ENCODE assay signal across 8 cellular contexts in the genomic region with DNA sequence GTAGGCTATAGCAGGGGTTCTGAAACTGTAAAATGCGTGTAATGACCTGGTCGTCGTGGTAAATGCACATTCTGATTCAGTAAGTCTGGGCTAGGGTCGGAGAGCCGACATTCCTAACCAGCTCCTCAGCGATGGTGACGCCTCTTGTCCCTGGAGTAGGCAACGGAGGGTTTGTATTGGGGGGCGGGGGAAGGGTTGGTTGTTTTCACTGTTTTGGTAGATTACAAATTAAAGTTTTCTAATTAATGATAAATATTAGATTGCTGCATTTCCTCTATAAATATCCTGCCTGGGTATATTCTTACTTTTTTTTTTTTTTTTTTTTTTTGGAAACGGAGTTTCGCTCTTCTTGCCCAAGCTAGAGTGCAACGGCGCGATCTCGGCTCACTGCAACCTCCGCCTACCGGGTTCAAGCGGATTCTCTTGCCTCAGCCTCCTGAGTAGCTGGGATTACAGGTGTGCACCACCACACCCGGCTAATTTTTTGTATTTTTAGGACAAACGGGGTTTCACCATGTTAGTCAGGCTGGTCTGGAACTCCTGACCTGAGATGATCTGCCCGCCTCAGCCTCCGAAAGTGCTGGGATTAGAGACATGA. TPM values are rescaled to one million over a fixed set of nuclear protein-coding genes. Genes with fewer than 3 reads are reported as not detected.
A peak's percentile ranks its signal among the peaks of the same experiment; 100 is the strongest.
DNase-seq lines count a peak whose midpoint lies in the region; ATAC-seq and TF ChIP-seq lines count a peak whose summit lies in the region.

No MANE protein-coding gene starts in this region.

- intact Hi-C loops in activated T-helper 1 cell treated with anti-CD3 and anti-CD28 coated beads, Interleukin-12 subunit alpha, Interleukin-12 subunit beta, Interleukin-2, Interleukin-4 antibody, amounts not matched to agents 30 ng/mL and 10 ng/mL and 1 ng/mL, durations not matched to agents 14 hours and 24 hours and 36 hours (cut with micrococcal nuclease): no loop called here

- peak overlapping the region; percentile 58 for H3K4me3 Mint-ChIP-seq in activated T-helper 1 cell treated with anti-CD3 and anti-CD28 coated beads, Interleukin-12 subunit alpha, Interleukin-12 subunit beta, Interleukin-2, Interleukin-4 antibody, amounts not matched to agents 30 ng/mL and 10 ng/mL and 1 ng/mL, durations not matched to agents 14 hours and 24 hours and 36 hours
- peak overlapping the region; percentile 92 for H3K4me3 Mint-ChIP-seq in type B pancreatic cell

- TF ChIP-seq CTCF in AG10803 (conservative IDR thresholded peaks at IDR 0.05; ENCODE audit: low read length): no peak
- TF ChIP-seq CTCF in type B pancreatic cell (conservative IDR thresholded peaks at IDR 0.05): no peak

- H3K9me3 Mint-ChIP-seq in activated T-helper 1 cell treated with anti-CD3 and anti-CD28 coated beads, Interleukin-12 subunit alpha, Interleukin-12 subunit beta, Interleukin-2, Interleukin-4 antibody, amounts not matched to agents 30 ng/mL and 10 ng/mL and 1 ng/mL, durations not matched to agents 14 hours and 24 hours and 36 hours: no peaks in the 10 kb centered on the region
- peaks cover 10% of the 10 kb centered on the region for H3K9me3 Mint-ChIP-seq in type B pancreatic cell

- DNase-seq in AG10803 (ENCODE audit: low read depth): no peak
- DNase-seq in activated T-helper 1 cell treated with anti-CD3 and anti-CD28 coated beads, Interleukin-12 subunit alpha, Interleukin-12 subunit beta, Interleukin-2, Interleukin-4 antibody, amounts not matched to agents 30 ng/mL and 10 ng/mL and 1 ng/mL, durations not matched to agents 14 hours and 24 hours and 36 hours (ENCODE audit: low spot score): no peak
- no peak for DNase-seq in left lobe of liver (ENCODE audit: low spot score)
- DNase-seq in type B pancreatic cell (ENCODE audit: extremely low spot score, unreplicated experiment): peak; percentile 56
- DNase-seq in GF-D8 (lab: John Stamatoyannopoulos, UW): no peak
- DNase-seq in NCI-H510A treated with DMSO at 0.1 percent for 48 hours (lab: John Stamatoyannopoulos, UW): no peak
- no peak for DNase-seq in SK-N-DZ (ENCODE audit: low spot score)

- H3K4me3 ChIP-seq in AG10803 (ENCODE audit: low read length): peak overlapping the region; percentile 79

- peaks cover 19% of the 10 kb centered on the region for H3K4me1 Mint-ChIP-seq in activated T-helper 1 cell treated with anti-CD3 and anti-CD28 coated beads, Interleukin-12 subunit alpha, Interleukin-12 subunit beta, Interleukin-2, Interleukin-4 antibody, amounts not matched to agents 30 ng/mL and 10 ng/mL and 1 ng/mL, durations not matched to agents 14 hours and 24 hours and 36 hours (ENCODE audit: low read depth)
- peaks cover 22% of the 10 kb centered on the region for H3K4me1 Mint-ChIP-seq in type B pancreatic cell (ENCODE audit: unreplicated experiment)

- H3K36me3 Mint-ChIP-seq in activated T-helper 1 cell treated with anti-CD3 and anti-CD28 coated beads, Interleukin-12 subunit alpha, Interleukin-12 subunit beta, Interleukin-2, Interleukin-4 antibody, amounts not matched to agents 30 ng/mL and 10 ng/mL and 1 ng/mL, durations not matched to agents 14 hours and 24 hours and 36 hours (ENCODE audit: low read depth): no peaks in the 10 kb centered on the region
- peaks cover 4% of the 10 kb centered on the region for H3K36me3 Mint-ChIP-seq in type B pancreatic cell

- ATAC-seq in GM21717 (IDR thresholded peaks at IDR 0.05; ENCODE audit: unreplicated experiment) (peak; percentile 21), left lobe of liver (peak; percentile 39)

- H3K27ac Mint-ChIP-seq in activated T-helper 1 cell treated with anti-CD3 and anti-CD28 coated beads, Interleukin-12 subunit alpha, Interleukin-12 subunit beta, Interleukin-2, Interleukin-4 antibody, amounts not matched to agents 30 ng/mL and 10 ng/mL and 1 ng/mL, durations not matched to agents 14 hours and 24 hours and 36 hours: no peak overlapping the region
- H3K27ac Mint-ChIP-seq in type B pancreatic cell: peak overlapping the region; percentile 89

- H3K27me3 Mint-ChIP-seq in activated T-helper 1 cell treated with anti-CD3 and anti-CD28 coated beads, Interleukin-12 subunit alpha, Interleukin-12 subunit beta, Interleukin-2, Interleukin-4 antibody, amounts not matched to agents 30 ng/mL and 10 ng/mL and 1 ng/mL, durations not matched to agents 14 hours and 24 hours and 36 hours (ENCODE audit: insufficient read depth): peaks cover 37% of the 10 kb centered on the region
- H3K27me3 Mint-ChIP-seq in type B pancreatic cell: no peaks in the 10 kb centered on the region

RNA-seq across cellular contexts. Expression of a gene that starts 0.6 kb away (rescaled TPM):
- 0.70 and 0.76 TPM in 2 replicates for total RNA-seq in activated T-helper 1 cell treated with anti-CD3 and anti-CD28 coated beads, Interleukin-12 subunit alpha, Interleukin-12 subunit beta, Interleukin-2, Interleukin-4 antibody, amounts not matched to agents 30 ng/mL and 10 ng/mL and 1 ng/mL, durations not matched to agents 14 hours and 24 hours and 36 hours
- total RNA-seq in left lobe of liver: 128 TPM
- total RNA-seq in type B pancreatic cell (ENCODE audit: low replicate concordance): 60.9 and 119 TPM in 2 replicates
- 49.7 and 61.1 TPM in 2 replicates for polyA plus RNA-seq in SK-N-DZ (2014; cell fraction: cytosol; rRNA removed)
- polyA plus RNA-seq in SK-N-DZ (2014; cell fraction: nucleus; rRNA removed): 54.0 and 60.3 TPM in 2 replicates

RNA-seq across cellular contexts. Expression of a gene that starts 5.2 kb away (rescaled TPM):
- total RNA-seq in activated T-helper 1 cell treated with anti-CD3 and anti-CD28 coated beads, Interleukin-12 subunit alpha, Interleukin-12 subunit beta, Interleukin-2, Interleukin-4 antibody, amounts not matched to agents 30 ng/mL and 10 ng/mL and 1 ng/mL, durations not matched to agents 14 hours and 24 hours and 36 hours: 46.6 and 52.9 TPM in 2 replicates
- total RNA-seq in left lobe of liver (13.6 TPM), type B pancreatic cell (ENCODE audit: low replicate concordance) (36.3 and 43.2 TPM in 2 replicates)
- polyA plus RNA-seq in SK-N-DZ (2014; cell fraction: cytosol; rRNA removed): 14.2 and 30.8 TPM in 2 replicates
- 7.9 and 14.9 TPM in 2 replicates for polyA plus RNA-seq in SK-N-DZ (2014; cell fraction: nucleus; rRNA removed)

Comparison
In these comparisons a context has a peak if more than half of its experiments do, and no peak if none do; other contexts are left out.
1. RNA of a gene that starts 0.6 kb away (total RNA-seq): 128 TPM in left lobe of liver (single experiment) and 60.9 to 119 TPM in type B pancreatic cell; 0.70 to 0.76 TPM in activated T-helper 1 cell treated with anti-CD3 and anti-CD28 coated beads, Interleukin-12 subunit alpha, Interleukin-12 subunit beta, Interleukin-2, Interleukin-4 antibody, amounts not matched to agents 30 ng/mL and 10 ng/mL and 1 ng/mL, durations not matched to agents 14 hours and 24 hours and 36 hours; every median in the first group is over 10 times any median in the second.